Comparison of ENCODE assay signal across 8 cellular contexts in the genomic region with DNA sequence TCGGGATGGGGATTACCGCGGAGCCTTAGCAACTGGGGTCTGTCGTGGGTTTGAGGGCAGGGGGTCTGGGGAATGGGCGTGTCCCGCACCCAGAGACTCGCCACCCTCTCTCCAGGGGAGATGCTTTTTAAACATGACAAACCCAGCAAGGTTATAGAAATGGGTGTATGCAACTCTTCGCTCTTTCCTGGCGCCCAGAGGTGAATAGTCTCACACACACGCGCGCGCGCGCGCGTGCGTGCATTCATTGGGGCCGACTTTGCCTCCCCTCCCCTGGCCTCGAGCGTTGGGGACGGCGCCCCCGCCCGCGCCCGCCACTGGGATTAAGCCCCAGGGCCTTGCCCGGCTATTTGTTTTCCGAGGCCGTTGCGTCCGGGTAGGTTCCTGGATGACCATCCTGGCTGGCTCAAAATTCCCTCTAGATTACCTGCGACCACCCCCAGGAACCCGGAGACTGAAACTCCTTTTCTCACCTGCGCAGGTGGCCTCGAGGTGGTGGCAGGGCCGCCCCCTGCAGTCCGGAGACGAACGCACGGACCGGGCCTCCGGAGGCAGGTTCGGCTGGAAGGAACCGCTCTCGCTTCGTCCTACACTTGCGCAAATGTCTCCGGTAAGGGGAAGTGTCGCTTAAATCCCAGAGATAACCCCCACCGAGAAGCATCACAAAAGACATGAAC. TPM values are rescaled to one million over a fixed set of nuclear protein-coding genes. Genes with fewer than 3 reads are reported as not detected.
DNase-seq lines count a peak whose midpoint lies in the region; ATAC-seq and TF ChIP-seq lines count a peak whose summit lies in the region.

No MANE protein-coding gene starts in this region.

- peaks cover 0 to 7% of the 10 kb centered on the region in 2 experiments; a peak in 1 of 4 replicates for H3K4me1 ChIP-seq in SK-N-SH (ENCODE audit: control insufficient read depth in 1 of 2, insufficient read depth in 2 of 2, low read depth in 1 of 2, low read length in 1 of 2)

- no peak for TF ChIP-seq RAD21 in SK-N-SH (IDR thresholded peaks at IDR 0.05; ENCODE audit: low read length)

- H4K20me1 ChIP-seq in SK-N-SH (ENCODE audit: insufficient read depth), result no peaks in the 10 kb centered on the region

- TF ChIP-seq EP300 in SK-N-SH (IDR thresholded peaks at IDR 0.05; ENCODE audit: borderline replicate concordance in 1 of 2, low read depth in 1 of 2, low read length in 1 of 2), result no peak

- peak; percentile 18 for ATAC-seq in HG03135 (IDR thresholded peaks at IDR 0.05; ENCODE audit: unreplicated experiment)

- H3K4me3 ChIP-seq in SK-N-SH (ENCODE audit: low read depth in 2 of 2, low read length in 1 of 2) (peak overlapping the region; percentile 58 to 62), astrocyte of the cerebellum (ENCODE audit: low read depth, low read length) (peak overlapping the region; percentile 48)

- CTCF ChIA-PET in SK-N-SH (lab: Yijun Ruan, JAX), result interaction anchor here (0.8 to 1.7 kb wide), 4 partner anchors 15 to 541 kb away, joined by 3 to 10 read pairs (median 4); no protein-coding TSS in a partner anchor

- no peaks in the 10 kb centered on the region for H3K9me3 ChIP-seq in SK-N-SH

- H3F3A ChIP-seq in SK-N-SH (replicated peaks; ENCODE audit: insufficient read depth), result peaks cover 13% of the 10 kb centered on the region

- peak overlapping the region; percentile 56 for H2AFZ ChIP-seq in SK-N-SH (ENCODE audit: low read depth)

- H3K79me2 ChIP-seq in SK-N-SH (ENCODE audit: insufficient read depth), result no peaks in the 10 kb centered on the region

- no peaks in the 10 kb centered on the region for H3K36me3 ChIP-seq in SK-N-SH (replicated peaks in 1 of 2; ENCODE audit: control insufficient read depth in 1 of 2, insufficient read depth in 2 of 2, low read length in 1 of 2)

- H3K27ac ChIP-seq in SK-N-SH (ENCODE audit: low read depth in 2 of 2, low read length in 1 of 2), result no peak overlapping the region

- POLR2A ChIA-PET in SK-N-SH (lab: Yijun Ruan, JAX), result no interaction called here

- peak; percentile 12 for DNase-seq in NCI-H2227 (lab: John Stamatoyannopoulos, UW; ENCODE audit: unreplicated experiment)
- no peak for DNase-seq in NCI-H2227 treated with DMSO at 0.1 percent for 48 hours (lab: John Stamatoyannopoulos, UW)
- DNase-seq in SK-N-SH, result no peak
- DNase-seq in astrocyte of the cerebellum (ENCODE audit: low read depth), result no peak
- peak; percentile 66 for DNase-seq in iPS-NIHi11 (ENCODE audit: low spot score)
- peak; percentile 22 for DNase-seq in stimulated activated CD4-positive, alpha-beta T cell treated with anti-CD3 and anti-CD28 coated beads, Interleukin-4, amount 100 ng/mL, for 4 hours
- no peak for DNase-seq in GDM1 (lab: John Stamatoyannopoulos, UW)

- H3K4me2 ChIP-seq in SK-N-SH, result peak overlapping the region; percentile 84

- no peaks in the 10 kb centered on the region for H3K9me2 ChIP-seq in SK-N-SH

- H3K9ac ChIP-seq in SK-N-SH, result no peak overlapping the region

- TF ChIP-seq CTCF in SK-N-SH (IDR thresholded peaks at IDR 0.05), result no peak
- peak; percentile 14 for TF ChIP-seq CTCF in astrocyte of the cerebellum (IDR thresholded peaks at IDR 0.05; ENCODE audit: low read depth, low read length, missing control alignments)

- H3K27me3 ChIP-seq in SK-N-SH (ENCODE audit: insufficient read depth), result peaks cover 21% of the 10 kb centered on the region

- 16% methylated on average over 35 of the region's 51 CpGs for WGBS in SK-N-SH (ENCODE audit: low lambda C conversion rate)

- in situ Hi-C loops in astrocyte of the cerebellum (cut with HindIII; ENCODE audit: low sequenced_read_pairs), result no loop called here

TF ChIP-seq in SK-N-SH, 30 proteins besides CTCF, POLR2A, EP300 and RAD21:
- TF ChIP-seq YY1 (IDR thresholded peaks at IDR 0.05; ENCODE audit: low read depth) (no peak), NRF1 (IDR thresholded peaks at IDR 0.05; ENCODE audit: low read depth, low read length) (peak; percentile 24; the same call in 1 of the 2 replicates), TAF1 (IDR thresholded peaks at IDR 0.05; ENCODE audit: borderline replicate concordance, low read depth, low read length) (no peak), FOSL2 (IDR thresholded peaks at IDR 0.05; ENCODE audit: borderline replicate concordance, low read depth) (no peak)
- TF ChIP-seq, protein P1, sequence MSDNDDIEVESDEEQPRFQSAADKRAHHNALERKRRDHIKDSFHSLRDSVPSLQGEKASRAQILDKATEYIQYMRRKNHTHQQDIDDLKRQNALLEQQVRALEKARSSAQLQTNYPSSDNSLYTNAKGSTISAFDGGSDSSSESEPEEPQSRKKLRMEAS (IDR thresholded peaks at IDR 0.05; ENCODE audit: low read depth), result no peak
- TF ChIP-seq, protein P2, sequence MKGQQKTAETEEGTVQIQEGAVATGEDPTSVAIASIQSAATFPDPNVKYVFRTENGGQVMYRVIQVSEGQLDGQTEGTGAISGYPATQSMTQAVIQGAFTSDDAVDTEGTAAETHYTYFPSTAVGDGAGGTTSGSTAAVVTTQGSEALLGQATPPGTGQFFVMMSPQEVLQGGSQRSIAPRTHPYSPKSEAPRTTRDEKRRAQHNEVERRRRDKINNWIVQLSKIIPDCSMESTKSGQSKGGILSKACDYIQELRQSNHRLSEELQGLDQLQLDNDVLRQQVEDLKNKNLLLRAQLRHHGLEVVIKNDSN (IDR thresholded peaks at IDR 0.05; ENCODE audit: borderline replicate concordance, low read depth), result no peak

RNA-seq across cellular contexts. Expression of gene GPR160, which starts 0.8 kb away (rescaled TPM):
- 0.31 and 0.41 TPM in 2 replicates for polyA plus RNA-seq in SK-N-SH (2012; rRNA removed)
- polyA plus RNA-seq in SK-N-SH (2012; cell fraction: cytosol; rRNA removed), result 0.73 and 0.84 TPM in 2 replicates
- polyA plus RNA-seq in SK-N-SH (2012; cell fraction: nucleus; rRNA removed), result 0.12 and 0.17 TPM in 2 replicates

Comparison
In these comparisons a context has a peak if more than half of its experiments do, and no peak if none do; other contexts are left out.
1. DNase-seq: peak in NCI-H2227 (single experiment), iPS-NIHi11 (single experiment) and stimulated activated CD4-positive, alpha-beta T cell treated with anti-CD3 and anti-CD28 coated beads, Interleukin-4, amount 100 ng/mL, for 4 hours (2 of 2); none in NCI-H2227 treated with DMSO at 0.1 percent for 48 hours (single experiment), SK-N-SH (single experiment), astrocyte of the cerebellum (single experiment) and GDM1 (single experiment).